In the genomic region with DNA sequence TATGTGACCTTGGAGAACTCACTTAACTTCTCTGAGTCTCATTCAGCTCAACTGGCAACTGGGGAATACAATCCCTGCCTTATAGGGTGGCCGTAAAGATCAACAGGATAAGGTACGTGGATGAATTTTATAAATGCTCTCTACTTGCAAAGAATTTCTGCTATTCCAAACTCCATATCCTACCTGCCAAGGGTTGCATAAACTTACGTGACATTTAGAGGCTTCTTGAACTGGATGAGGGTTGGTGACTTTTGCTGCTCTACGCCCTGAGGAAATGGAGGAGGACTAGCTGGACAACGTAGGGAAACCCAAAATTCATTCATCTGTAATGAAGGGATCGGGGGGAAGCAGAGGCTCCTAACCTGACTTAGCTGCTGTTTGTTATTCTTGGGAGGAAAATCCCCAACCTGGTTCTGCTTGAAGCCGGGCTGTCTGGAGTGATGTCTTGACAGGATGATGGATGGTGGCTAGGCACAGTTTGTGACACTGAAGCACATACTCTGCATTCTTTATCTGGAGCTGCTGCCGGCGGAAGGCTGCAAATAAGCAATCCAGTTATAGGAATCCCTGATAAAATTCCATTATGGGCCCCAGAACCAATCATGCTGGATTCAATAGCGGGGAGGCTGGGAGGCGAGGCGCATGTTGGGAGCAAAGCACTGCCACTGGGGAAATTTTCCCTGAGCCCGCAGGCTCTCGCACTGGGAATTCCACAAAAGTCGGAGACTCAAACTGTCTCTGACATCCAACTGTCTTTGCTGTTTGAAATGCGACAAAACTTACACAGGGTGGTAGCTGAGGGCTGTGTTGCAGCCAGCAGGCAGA, we compare ENCODE assay signal across 20 cellular contexts.
DNase-seq lines count a peak whose midpoint lies in the region; ATAC-seq and TF ChIP-seq lines count a peak whose summit lies in the region.
"Had no signal": no experiment of that assay in that cellular context is flagged by ENCODE, and none has a peak within 500 bp of the region (broad histone marks: within the 10 kb centered on the region; RNA-seq: fewer than 3 reads in every experiment).

No MANE protein-coding gene starts in this region.

- no peak for TF ChIP-seq CTCF in neural progenitor cell (IDR thresholded peaks at IDR 0.05)
- no peak for TF ChIP-seq CTCF in natural killer cell (IDR thresholded peaks at IDR 0.05)
- no peak for TF ChIP-seq CTCF in foreskin fibroblast (IDR thresholded peaks at IDR 0.05; ENCODE audit: low read depth, low read length)

- H3K4me2 ChIP-seq in BLaER1, result peak overlapping the region; percentile 85
- H3K4me2 ChIP-seq in neural progenitor cell, result no peak overlapping the region
- H3K4me2 ChIP-seq: PC-9 had no signal

- intact Hi-C loops in natural killer cell (cut with micrococcal nuclease), result no loop called here

- no peak overlapping the region for H3K27ac ChIP-seq in BLaER1
- no peak overlapping the region for H3K27ac ChIP-seq in neural progenitor cell
- H3K27ac ChIP-seq: GM23248, PC-9 had no signal

- H3K27me3 Mint-ChIP-seq in neural progenitor cell (ENCODE audit: insufficient read depth, low read depth), result peaks cover 15% of the 10 kb centered on the region
- H3K27me3 Mint-ChIP-seq in natural killer cell (ENCODE audit: low read depth in 2 of 2), result peaks cover 15 to 19% of the 10 kb centered on the region in 2 donors
- H3K27me3 Mint-ChIP-seq: CD4-positive, alpha-beta T cell had no signal

- H3K9me3 ChIP-seq in BLaER1 (no peaks in the 10 kb centered on the region), neural progenitor cell (ENCODE audit: low read depth) (no peaks in the 10 kb centered on the region)
- H3K9me3 ChIP-seq: MG63 had no signal

- H3K4me3 Mint-ChIP-seq in neural progenitor cell (no peak overlapping the region), natural killer cell (no peak overlapping the region)
- H3K4me3 Mint-ChIP-seq: CD4-positive, alpha-beta T cell; H9; HFFc6 had no signal

- ATAC-seq in natural killer cell, result no peak

- H3K9me3 Mint-ChIP-seq in neural progenitor cell (peaks cover 2% of the 10 kb centered on the region), natural killer cell (no peaks in the 10 kb centered on the region)
- H3K9me3 Mint-ChIP-seq: CD4-positive, alpha-beta T cell had no signal

- H3K4me1 Mint-ChIP-seq in neural progenitor cell (peaks cover 27% of the 10 kb centered on the region), natural killer cell (peaks cover 6 to 19% of the 10 kb centered on the region in 2 donors)

- H3K9ac ChIP-seq in BLaER1 (peak overlapping the region; percentile 32; the same call in 1 of the 2 replicates), neural progenitor cell (no peak overlapping the region)
- H3K9ac ChIP-seq: GM23248 had no signal

- no peaks in the 10 kb centered on the region for H3K36me3 ChIP-seq in BLaER1
- no peaks in the 10 kb centered on the region for H3K36me3 ChIP-seq in neural progenitor cell
- H3K36me3 ChIP-seq: MG63 had no signal

- POLR2A ChIA-PET in HEK293T (lab: Yijun Ruan, JAX), result no interaction called here

- CTCF ChIA-PET in HEK293T (lab: Yijun Ruan, JAX), result no interaction called here

- H3F3A ChIP-seq in neural progenitor cell (ENCODE audit: low read depth), result no peaks in the 10 kb centered on the region

- DNase-seq in HEK293T (ENCODE audit: extremely low spot score) (no peak), islet precursor cell (peak; percentile 85), neural progenitor cell (ENCODE audit: low spot score) (no peak), natural killer cell (no peak), foreskin fibroblast (no peak), DMS 273 treated with DMSO at 0.1 percent for 48 hours (lab: John Stamatoyannopoulos, UW) (no peak)
- DNase-seq: CD4-positive, alpha-beta T cell; DMS79 treated with DMSO at 0.1 percent for 48 hours; GM23248; H9; HFFc6; KG1; MG63; NCI-H2029; NCI-H446; NCI-H524 treated with DMSO at 0.1 percent for 48 hours; NCI-H774; PC-9; SHP77 had no signal

- H3K4me1 ChIP-seq in BLaER1 (peaks cover 54% of the 10 kb centered on the region), neural progenitor cell (peaks cover 8% of the 10 kb centered on the region)

- H3K27ac Mint-ChIP-seq in neural progenitor cell (peak overlapping the region; percentile 58), natural killer cell (no peak overlapping the region)
- H3K27ac Mint-ChIP-seq: CD4-positive, alpha-beta T cell; HFFc6 had no signal

- H3K4me3 ChIP-seq in BLaER1 (no peak overlapping the region), neural progenitor cell (no peak overlapping the region), foreskin fibroblast (ENCODE audit: low read depth in 1 of 2, low read length in 2 of 2) (no peak overlapping the region)
- H3K4me3 ChIP-seq: GM23248, MG63, PC-9 had no signal

- H2AFZ ChIP-seq in neural progenitor cell (replicated peaks), result no peak overlapping the region
- H2AFZ ChIP-seq: GM23248, PC-9 had no signal

- H4K20me1 ChIP-seq in BLaER1 (no peaks in the 10 kb centered on the region), neural progenitor cell (ENCODE audit: low read depth) (no peaks in the 10 kb centered on the region)

- H3K27me3 ChIP-seq in BLaER1, result no peaks in the 10 kb centered on the region
- no peaks in the 10 kb centered on the region for H3K27me3 ChIP-seq in neural progenitor cell

- no peaks in the 10 kb centered on the region for H3K79me2 ChIP-seq in neural progenitor cell (ENCODE audit: low read depth)

- H3K36me3 Mint-ChIP-seq in neural progenitor cell (no peaks in the 10 kb centered on the region), natural killer cell (no peaks in the 10 kb centered on the region)

TF ChIP-seq in HEK293T, 16 proteins besides CTCF, POLR2A, EP300 and RAD21:
- TF ChIP-seq BHLHE40 (IDR thresholded peaks at IDR 0.05; ENCODE audit: borderline replicate concordance), result no peak
- TF ChIP-seq, protein P1, sequence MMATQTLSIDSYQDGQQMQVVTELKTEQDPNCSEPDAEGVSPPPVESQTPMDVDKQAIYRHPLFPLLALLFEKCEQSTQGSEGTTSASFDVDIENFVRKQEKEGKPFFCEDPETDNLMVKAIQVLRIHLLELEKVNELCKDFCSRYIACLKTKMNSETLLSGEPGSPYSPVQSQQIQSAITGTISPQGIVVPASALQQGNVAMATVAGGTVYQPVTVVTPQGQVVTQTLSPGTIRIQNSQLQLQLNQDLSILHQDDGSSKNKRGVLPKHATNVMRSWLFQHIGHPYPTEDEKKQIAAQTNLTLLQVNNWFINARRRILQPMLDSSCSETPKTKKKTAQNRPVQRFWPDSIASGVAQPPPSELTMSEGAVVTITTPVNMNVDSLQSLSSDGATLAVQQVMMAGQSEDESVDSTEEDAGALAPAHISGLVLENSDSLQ (IDR thresholded peaks at IDR 0.05), result 0 out of 2 replicates have a peak, but pooled peaks have one; percentile 4
- no peak for TF ChIP-seq ZNF384 (IDR thresholded peaks at IDR 0.05)
- no peak for TF ChIP-seq NFRKB (IDR thresholded peaks at IDR 0.05)
- TF ChIP-seq HDGF (IDR thresholded peaks at IDR 0.05; ENCODE audit: borderline replicate concordance), result no peak
